1 cellular context compared by ENCODE assay signal in the genomic region with DNA sequence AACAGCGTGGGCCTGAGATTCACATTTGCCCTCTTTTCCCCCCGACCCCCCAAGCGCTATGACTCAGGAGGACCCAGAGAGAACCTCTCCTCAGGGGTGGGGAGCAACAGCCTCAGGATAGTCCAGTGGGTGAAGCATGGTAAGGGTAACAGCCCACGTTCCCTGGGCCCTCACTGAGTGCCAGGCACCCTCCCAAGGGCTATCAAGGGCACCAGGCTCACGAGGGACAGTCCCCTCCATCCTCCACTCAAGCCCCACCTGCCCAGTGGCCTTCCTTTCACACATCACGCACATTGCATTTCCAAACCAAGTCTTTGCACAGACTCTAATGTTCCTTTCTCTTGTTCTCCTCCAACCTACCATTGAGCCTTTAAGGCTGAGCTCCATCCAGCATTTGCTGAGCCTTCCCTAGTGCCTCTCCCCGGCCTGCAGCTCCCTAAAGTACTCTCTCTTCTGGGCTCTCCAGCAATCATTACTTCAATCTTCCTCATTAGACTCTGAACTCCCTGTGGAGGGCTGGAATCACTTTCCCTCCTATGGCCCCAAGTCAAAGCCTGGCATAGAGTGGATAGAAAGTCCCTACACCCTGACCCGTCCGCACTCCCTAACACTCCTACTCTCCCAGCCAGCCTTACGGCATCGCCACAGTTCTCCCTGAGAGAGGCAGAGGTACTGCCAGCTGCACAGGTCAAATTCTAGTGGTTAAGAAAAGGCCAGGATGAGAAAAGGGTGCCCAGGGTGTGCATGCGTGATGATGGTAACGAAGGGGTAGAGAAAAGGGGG.
TF ChIP-seq lines count a peak whose summit lies in the region.

No MANE protein-coding gene starts in this region.

TF ChIP-seq in endothelial cell of umbilical vein, 7 proteins besides CTCF, POLR2A, EP300 and RAD21:
- TF ChIP-seq JUN (IDR thresholded peaks at IDR 0.05; ENCODE audit: borderline replicate concordance, insufficient read depth, insufficient read length, low read depth) (no peak), GATA2 (IDR thresholded peaks at IDR 0.05; ENCODE audit: insufficient read depth, insufficient read length, low read depth, low read length) (no peak), MYC (IDR thresholded peaks at IDR 0.05; ENCODE audit: low read depth, low read length) (no peak), FOS (IDR thresholded peaks at IDR 0.05; ENCODE audit: borderline replicate concordance, insufficient read depth, low read length) (no peak), POLR2AphosphoS5 (IDR thresholded peaks at IDR 0.05; ENCODE audit: insufficient read depth, low read depth, low read length) (no peak), EZH2 (IDR thresholded peaks at IDR 0.05; ENCODE audit: borderline replicate concordance, low read depth, low read length, severe bottlenecking) (no peak)
- TF ChIP-seq, protein P1, sequence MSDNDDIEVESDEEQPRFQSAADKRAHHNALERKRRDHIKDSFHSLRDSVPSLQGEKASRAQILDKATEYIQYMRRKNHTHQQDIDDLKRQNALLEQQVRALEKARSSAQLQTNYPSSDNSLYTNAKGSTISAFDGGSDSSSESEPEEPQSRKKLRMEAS (IDR thresholded peaks at IDR 0.05; ENCODE audit: insufficient read depth, insufficient read length): no peak
